ENCODE assay signal across 8 cellular contexts in the genomic region with DNA sequence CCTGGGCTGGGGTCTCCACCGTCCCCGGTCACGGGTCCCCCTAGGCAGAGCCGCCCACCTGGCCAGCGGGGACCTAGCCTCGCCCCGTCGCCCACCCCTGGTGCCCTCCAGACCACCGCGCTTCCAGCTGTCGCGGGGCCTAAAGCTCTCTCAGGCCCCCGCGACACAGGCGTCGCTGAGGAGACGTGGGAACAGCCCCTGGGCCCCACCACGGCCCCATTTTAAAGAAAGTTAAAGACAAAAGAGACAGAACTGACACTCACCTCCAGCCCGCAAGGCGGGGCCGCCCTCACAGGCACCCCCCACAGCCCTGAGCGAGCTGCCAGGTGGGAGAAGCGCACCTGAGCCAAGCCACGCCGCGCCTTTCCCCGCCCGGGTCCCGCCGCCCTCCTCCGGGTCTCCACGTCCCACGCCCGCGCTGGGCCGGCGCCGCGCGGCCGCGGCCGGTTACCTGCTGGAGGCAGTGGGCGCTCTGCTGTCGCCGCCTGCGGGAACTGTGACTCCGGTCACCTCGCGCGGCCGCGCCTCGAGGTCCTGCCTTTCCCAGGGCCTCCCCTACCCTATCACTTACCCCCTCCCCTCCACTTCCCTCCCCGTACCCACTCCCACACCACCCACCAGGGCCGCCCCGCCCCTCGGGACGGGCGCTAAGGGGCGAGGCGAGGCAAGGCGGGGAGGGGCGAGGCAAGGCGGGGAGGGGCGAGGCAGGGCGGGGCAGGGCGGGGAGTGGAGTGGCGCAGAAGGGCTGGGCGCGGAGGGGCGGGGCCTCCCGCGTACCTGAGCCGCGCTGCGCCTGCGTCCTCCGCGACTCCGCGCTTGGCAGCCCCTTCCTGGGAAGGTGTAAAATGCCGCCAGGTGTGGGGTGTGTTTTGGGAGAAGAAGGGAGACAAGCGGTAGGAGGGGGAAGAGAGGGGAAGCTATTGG. TPM values are rescaled to one million over a fixed set of nuclear protein-coding genes. Genes with fewer than 3 reads are reported as not detected.
DNase-seq lines count a peak whose midpoint lies in the region; ATAC-seq and TF ChIP-seq lines count a peak whose summit lies in the region.

No MANE protein-coding gene starts in this region.

- no peak for TF ChIP-seq POLR2A in GM18505 (IDR thresholded peaks at IDR 0.05; ENCODE audit: borderline replicate concordance, extremely low read depth, insufficient read depth, insufficient read length)

- H3K4me1 Mint-ChIP-seq in progenitor cell of endocrine pancreas (ENCODE audit: low read depth), result peaks cover 13% of the 10 kb centered on the region

- TF ChIP-seq CTCF in progenitor cell of endocrine pancreas (IDR thresholded peaks at IDR 0.05; ENCODE audit: unreplicated experiment), result no peak

- DNase-seq in NCI-H774 (lab: John Stamatoyannopoulos, UW), result peak; percentile 64
- peak; percentile 81 to 84 for DNase-seq in activated T-cell treated with anti-CD3 and anti-CD28 coated beads, Interleukin-2, amount 50 U/mL, for 48 hours
- DNase-seq in germinal center (ENCODE audit: low spot score), result peak; percentile 90
- peak; percentile 88 for DNase-seq in progenitor cell of endocrine pancreas (ENCODE audit: low spot score, unreplicated experiment)
- DNase-seq in ureter (ENCODE audit: low spot score), result peak; percentile 87
- DNase-seq in NCI-H446 treated with DMSO at 0.1 percent for 48 hours (lab: John Stamatoyannopoulos, UW), result no peak

- peaks cover 9% of the 10 kb centered on the region for H3K27me3 Mint-ChIP-seq in progenitor cell of endocrine pancreas

- peak overlapping the region; percentile 84 for H3K4me3 Mint-ChIP-seq in progenitor cell of endocrine pancreas (ENCODE audit: low read depth)

- H3K9me3 Mint-ChIP-seq in progenitor cell of endocrine pancreas (ENCODE audit: low read depth), result no peaks in the 10 kb centered on the region

- peak overlapping the region; percentile 87 for H3K27ac Mint-ChIP-seq in progenitor cell of endocrine pancreas

- ATAC-seq in GM18505 (IDR thresholded peaks at IDR 0.05; ENCODE audit: unreplicated experiment), result peak; percentile 66
- peak; percentile 60 for ATAC-seq in HG03064 (IDR thresholded peaks at IDR 0.05; ENCODE audit: low read depth, unreplicated experiment)

- H3K36me3 Mint-ChIP-seq in progenitor cell of endocrine pancreas (ENCODE audit: insufficient read depth), result no peaks in the 10 kb centered on the region

RNA-seq across cellular contexts. Expression of gene TC2N, which starts 31.2 kb away (rescaled TPM):
- total RNA-seq in progenitor cell of endocrine pancreas, result 36.6 and 38.5 TPM in 2 replicates
- total RNA-seq in ureter, result 119 TPM
